Comparison of ENCODE assay signal across 24 cellular contexts in genomic region chr12:24014853-24015590, GRCh38.
DNase-seq lines count a peak whose midpoint lies in the region; ATAC-seq and TF ChIP-seq lines count a peak whose summit lies in the region.
"Had no signal": no experiment of that assay in that cellular context is flagged by ENCODE, and none has a peak within 500 bp of the region (broad histone marks: within the 10 kb centered on the region; RNA-seq: fewer than 3 reads in every experiment).

No MANE protein-coding gene starts in this region.

- DNase-seq in NCI-H146 treated with DMSO at 0.1 percent for 48 hours (lab: John Stamatoyannopoulos, UW; ENCODE audit: unreplicated experiment): peak; percentile 24
- no peak for DNase-seq in WTC11 (ENCODE audit: low spot score)
- DNase-seq in sciatic nerve (ENCODE audit: low spot score): no peak
- no peak for DNase-seq in WERI-Rb-1
- DNase-seq in osteocyte (ENCODE audit: extremely low spot score, unreplicated experiment): no peak
- DNase-seq: activated CD4-positive, alpha-beta memory T cell treated with anti-CD3 and anti-CD28 coated beads, Interleukin-2, amount 10 ng/mL, durations not matched to agents 7 days and 5 days; activated effector memory CD4-positive, alpha-beta T cell treated with anti-CD3 and anti-CD28 coated beads, Interleukin-2, amount 50 U/mL, for 16 hours; activated naive CD8-positive, alpha-beta T cell treated with anti-CD3 and anti-CD28 coated beads, Interleukin-2, amount 50 U/mL, for 24 hours; brain microvascular endothelial cell; CD8-positive, alpha-beta memory T cell; DMS153; GDM1; heart left ventricle; NCI-H1105; NCI-H2171 treated with DMSO at 0.1 percent for 48 hours; NCI-H69; stimulated activated CD4-positive, alpha-beta T cell treated with anti-CD3 and anti-CD28 coated beads, Interleukin-4, amount 100 ng/mL, for 24 hours; SW 1271; trophoblast cell had no signal

- H3K4me1 ChIP-seq in iPS-20b (ENCODE audit: insufficient read depth, low read length): peaks cover 8% of the 10 kb centered on the region; the same call in 1 of the 2 replicates
- H3K4me1 ChIP-seq: heart left ventricle had no signal

- CTCF ChIA-PET in WTC11 (lab: Charles Lee): interaction anchor here (0.9 to 1.0 kb wide), 2 partner anchors 10 to 11 kb away, joined by 3 to 4 read pairs; no protein-coding TSS in a partner anchor

- H3K9ac ChIP-seq in iPS-20b (ENCODE audit: low read depth, low read length): no peak overlapping the region

- H3K36me3 Mint-ChIP-seq in WTC11 (no peaks in the 10 kb centered on the region), osteocyte (ENCODE audit: unreplicated experiment) (no peaks in the 10 kb centered on the region)
- H3K36me3 Mint-ChIP-seq in stimulated activated memory B cell treated with anti-CD40 and anti-IgM and Interleukin-4, amounts not matched to agents 10 μg/mL and 1 μg/mL and 100 μg/mL, for 72 hours: no peaks in the 10 kb centered on the region
- H3K36me3 Mint-ChIP-seq: CD8-positive, alpha-beta memory T cell had no signal

- H3K4me3 Mint-ChIP-seq in WTC11 (no peak overlapping the region), osteocyte (ENCODE audit: unreplicated experiment) (no peak overlapping the region)
- H3K4me3 Mint-ChIP-seq in stimulated activated memory B cell treated with anti-CD40 and anti-IgM and Interleukin-4, amounts not matched to agents 10 μg/mL and 1 μg/mL and 100 μg/mL, for 72 hours: no peak overlapping the region
- H3K4me3 Mint-ChIP-seq: activated CD4-positive, alpha-beta memory T cell treated with anti-CD3 and anti-CD28 coated beads, Interleukin-2, amount 10 ng/mL, durations not matched to agents 7 days and 5 days; activated naive CD8-positive, alpha-beta T cell treated with anti-CD3 and anti-CD28 coated beads, Interleukin-2, amount 50 U/mL, for 24 hours; CD8-positive, alpha-beta memory T cell; stimulated activated naive CD8-positive, alpha-beta T cell treated with anti-CD3 and anti-CD28 coated beads, Interleukin-15, Interleukin-2, amounts not matched to agents 100 ng/mL and 50 ng/mL, for 24 hours had no signal

- H3K27ac ChIP-seq in iPS-20b (ENCODE audit: low read length) (no peak overlapping the region), WERI-Rb-1 (no peak overlapping the region)
- H3K27ac ChIP-seq: brain microvascular endothelial cell, coronary artery, heart left ventricle had no signal

- H3K36me3 ChIP-seq in iPS-20b (ENCODE audit: insufficient read depth, low read depth, low read length) (no peaks in the 10 kb centered on the region), WERI-Rb-1 (no peaks in the 10 kb centered on the region)
- H3K36me3 ChIP-seq: brain microvascular endothelial cell, heart left ventricle had no signal

- TF ChIP-seq CTCF in WTC11 (IDR thresholded peaks at IDR 0.05) (no peak), WERI-Rb-1 (IDR thresholded peaks at IDR 0.05; ENCODE audit: low read depth, low read length) (no peak), osteocyte (IDR thresholded peaks at IDR 0.05) (no peak)

- H3K27me3 Mint-ChIP-seq in WTC11 (ENCODE audit: low read depth): peaks cover 52% of the 10 kb centered on the region
- no peaks in the 10 kb centered on the region for H3K27me3 Mint-ChIP-seq in osteocyte (ENCODE audit: unreplicated experiment)
- H3K27me3 Mint-ChIP-seq in stimulated activated memory B cell treated with anti-CD40 and anti-IgM and Interleukin-4, amounts not matched to agents 10 μg/mL and 1 μg/mL and 100 μg/mL, for 72 hours: no peaks in the 10 kb centered on the region
- H3K27me3 Mint-ChIP-seq: activated CD4-positive, alpha-beta memory T cell treated with anti-CD3 and anti-CD28 coated beads, Interleukin-2, amount 10 ng/mL, durations not matched to agents 7 days and 5 days; activated naive CD8-positive, alpha-beta T cell treated with anti-CD3 and anti-CD28 coated beads, Interleukin-2, amount 50 U/mL, for 24 hours; CD8-positive, alpha-beta memory T cell; stimulated activated naive CD8-positive, alpha-beta T cell treated with anti-CD3 and anti-CD28 coated beads, Interleukin-15, Interleukin-2, amounts not matched to agents 100 ng/mL and 50 ng/mL, for 24 hours had no signal

- H3K27ac Mint-ChIP-seq in WTC11: no peak overlapping the region
- no peak overlapping the region for H3K27ac Mint-ChIP-seq in osteocyte (ENCODE audit: unreplicated experiment)
- no peak overlapping the region for H3K27ac Mint-ChIP-seq in stimulated activated memory B cell treated with anti-CD40 and anti-IgM and Interleukin-4, amounts not matched to agents 10 μg/mL and 1 μg/mL and 100 μg/mL, for 72 hours
- H3K27ac Mint-ChIP-seq: activated CD4-positive, alpha-beta memory T cell treated with anti-CD3 and anti-CD28 coated beads, Interleukin-2, amount 10 ng/mL, durations not matched to agents 7 days and 5 days; activated naive CD8-positive, alpha-beta T cell treated with anti-CD3 and anti-CD28 coated beads, Interleukin-2, amount 50 U/mL, for 24 hours; CD8-positive, alpha-beta memory T cell; stimulated activated naive CD8-positive, alpha-beta T cell treated with anti-CD3 and anti-CD28 coated beads, Interleukin-15, Interleukin-2, amounts not matched to agents 100 ng/mL and 50 ng/mL, for 24 hours had no signal

- POLR2A ChIA-PET in WTC11 (lab: Charles Lee): no interaction called here

- ATAC-seq in WTC11: peak; percentile 39
- peak; percentile 46 for ATAC-seq in sciatic nerve
- ATAC-seq in HG03520 (IDR thresholded peaks at IDR 0.05; ENCODE audit: unreplicated experiment): no peak
- no peak for ATAC-seq in stimulated activated memory B cell treated with anti-CD40 and anti-IgM and Interleukin-4, amounts not matched to agents 10 μg/mL and 1 μg/mL and 100 μg/mL, for 72 hours
- ATAC-seq: activated naive CD8-positive, alpha-beta T cell treated with anti-CD3 and anti-CD28 coated beads, Interleukin-2, amount 50 U/mL, for 24 hours; heart left ventricle had no signal

- H3K4me1 Mint-ChIP-seq in WTC11: peaks cover 10% of the 10 kb centered on the region
- H3K4me1 Mint-ChIP-seq in osteocyte (ENCODE audit: unreplicated experiment): no peaks in the 10 kb centered on the region
- no peaks in the 10 kb centered on the region for H3K4me1 Mint-ChIP-seq in stimulated activated memory B cell treated with anti-CD40 and anti-IgM and Interleukin-4, amounts not matched to agents 10 μg/mL and 1 μg/mL and 100 μg/mL, for 72 hours
- H3K4me1 Mint-ChIP-seq: activated CD4-positive, alpha-beta memory T cell treated with anti-CD3 and anti-CD28 coated beads, Interleukin-2, amount 10 ng/mL, durations not matched to agents 7 days and 5 days; activated naive CD8-positive, alpha-beta T cell treated with anti-CD3 and anti-CD28 coated beads, Interleukin-2, amount 50 U/mL, for 24 hours; CD8-positive, alpha-beta memory T cell had no signal

- intact Hi-C loops in sciatic nerve (cut with DNase I): no loop called here

- H3K9me3 Mint-ChIP-seq in WTC11 (no peaks in the 10 kb centered on the region), osteocyte (ENCODE audit: unreplicated experiment) (no peaks in the 10 kb centered on the region)
- H3K9me3 Mint-ChIP-seq in stimulated activated memory B cell treated with anti-CD40 and anti-IgM and Interleukin-4, amounts not matched to agents 10 μg/mL and 1 μg/mL and 100 μg/mL, for 72 hours: no peaks in the 10 kb centered on the region

- H3K9me3 ChIP-seq in iPS-20b (ENCODE audit: insufficient read depth, low read depth, low read length) (no peaks in the 10 kb centered on the region), WERI-Rb-1 (ENCODE audit: severe bottlenecking) (no peaks in the 10 kb centered on the region)
- H3K9me3 ChIP-seq: heart left ventricle had no signal

- H3K27me3 ChIP-seq in iPS-20b (ENCODE audit: insufficient read depth, low read length): peaks cover 50% of the 10 kb centered on the region
- H3K27me3 ChIP-seq in WERI-Rb-1 (ENCODE audit: insufficient read depth, low read depth, severe bottlenecking): no peaks in the 10 kb centered on the region
- H3K27me3 ChIP-seq: brain microvascular endothelial cell, heart left ventricle had no signal

- 0 out of 2 replicates have a peak overlapping the region, but pooled peaks have one; percentile 11 for H3K4me3 ChIP-seq in iPS-20b (ENCODE audit: low read length)
- no peak overlapping the region for H3K4me3 ChIP-seq in WERI-Rb-1 (ENCODE audit: low read depth, low read length)
- H3K4me3 ChIP-seq: coronary artery, heart left ventricle had no signal

TF ChIP-seq in WTC11, 78 proteins besides CTCF, POLR2A, EP300 and RAD21 (continues in another document):
- TF ChIP-seq ZMAT4 (CRISPR knock-in tag; IDR thresholded peaks at IDR 0.05) (no peak), ZNF423 (CRISPR knock-in tag; IDR thresholded peaks at IDR 0.05) (no peak), E2F5 (CRISPR knock-in tag; IDR thresholded peaks at IDR 0.05) (no peak), OVOL2 (CRISPR knock-in tag; IDR thresholded peaks at IDR 0.05; ENCODE audit: borderline replicate concordance) (no peak), ZNF396 (CRISPR knock-in tag; IDR thresholded peaks at IDR 0.05; ENCODE audit: borderline replicate concordance) (no peak)
- TF ChIP-seq, protein P1, sequence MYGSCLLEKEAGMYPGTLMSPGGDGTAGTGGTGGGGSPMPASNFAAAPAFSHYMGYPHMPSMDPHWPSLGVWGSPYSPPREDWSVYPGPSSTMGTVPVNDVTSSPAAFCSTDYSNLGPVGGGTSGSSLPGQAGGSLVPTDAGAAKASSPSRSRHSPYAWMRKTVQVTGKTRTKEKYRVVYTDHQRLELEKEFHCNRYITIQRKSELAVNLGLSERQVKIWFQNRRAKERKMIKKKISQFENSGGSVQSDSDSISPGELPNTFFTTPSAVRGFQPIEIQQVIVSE (CRISPR knock-in tag; IDR thresholded peaks at IDR 0.05; ENCODE audit: borderline replicate concordance): no peak

Comparison
In these comparisons a context has a peak if more than half of its experiments do, and no peak if none do; other contexts are left out.
1. ATAC-seq: peak in WTC11 (single experiment) and sciatic nerve (single experiment); none in HG03520 (single experiment) and stimulated activated memory B cell treated with anti-CD40 and anti-IgM and Interleukin-4, amounts not matched to agents 10 μg/mL and 1 μg/mL and 100 μg/mL, for 72 hours (single experiment).